In genomic region chr17:1399679-1400512, GRCh38 we compare ENCODE assay signal across 8 cellular contexts. TPM values are rescaled to one million over a fixed set of nuclear protein-coding genes. Genes with fewer than 3 reads are reported as not detected.
DNase-seq lines count a peak whose midpoint lies in the region; ATAC-seq, FAIRE-seq and TF ChIP-seq lines count a peak whose summit lies in the region.

YWHAE (minus strand) TSS chr17:1400222; CDS start chr17:1400110, 112 bp downstream.

- peaks cover 13% of the 10 kb centered on the region for H3K4me1 ChIP-seq in ACC112 (ENCODE audit: control insufficient read depth, insufficient read depth, low read length, unreplicated experiment)
- peaks cover 15% of the 10 kb centered on the region for H3K4me1 ChIP-seq in smooth muscle cell (ENCODE audit: low read depth)

- no peak for FAIRE-seq in bronchial epithelial cell (lab: Jason Lieb, UNC)

- H3K27ac ChIP-seq in ACC112 (ENCODE audit: low read depth, low read length): peak within 1 kb of the TSS; percentile 95
- peak within 1 kb of the TSS; percentile 99 for H3K27ac ChIP-seq in smooth muscle cell (ENCODE audit: low read depth)

- H3K36me3 ChIP-seq in ACC112 (ENCODE audit: insufficient read depth, low read length): peaks cover 5% of the 10 kb centered on the region; the same call in 1 of the 2 replicates
- no peaks in the 10 kb centered on the region for H3K36me3 ChIP-seq in bronchial epithelial cell (ENCODE audit: control insufficient read depth, insufficient read depth, low read length)
- no peaks in the 10 kb centered on the region for H3K36me3 ChIP-seq in smooth muscle cell (ENCODE audit: low read depth)

- WGBS in smooth muscle cell (ENCODE audit: low lambda C conversion rate): 1% methylated on average over 77 of the region's 82 CpGs

- peak within 1 kb of the TSS; percentile 8 for H2AFZ ChIP-seq in ACC112 (ENCODE audit: low read length, unreplicated experiment)
- H2AFZ ChIP-seq in smooth muscle cell (ENCODE audit: low read depth): peak within 1 kb of the TSS; percentile 71

- H3K9ac ChIP-seq in smooth muscle cell (ENCODE audit: low read depth): peak within 1 kb of the TSS; percentile 99

- no peak for TF ChIP-seq CTCF in WI38 (IDR thresholded peaks at IDR 0.05; ENCODE audit: low read depth, low read length)
- TF ChIP-seq CTCF in bronchial epithelial cell (IDR thresholded peaks at IDR 0.05; ENCODE audit: insufficient read depth, low read length, severe bottlenecking): no peak
- no peak for TF ChIP-seq CTCF in smooth muscle cell (IDR thresholded peaks at IDR 0.05; ENCODE audit: borderline replicate concordance, insufficient read depth, poor library complexity, severe bottlenecking)

- H3K4me3 ChIP-seq in ACC112 (ENCODE audit: low read depth, low read length): peak within 1 kb of the TSS; percentile 88
- peak within 1 kb of the TSS; percentile 98 for H3K4me3 ChIP-seq in WI38 (ENCODE audit: low read depth, low read length)
- H3K4me3 ChIP-seq in bronchial epithelial cell (ENCODE audit: low read depth, low read length): peak within 1 kb of the TSS; percentile 51
- peak within 1 kb of the TSS; percentile 98 for H3K4me3 ChIP-seq in smooth muscle cell

- DNase-seq in NCI-H2227 (lab: John Stamatoyannopoulos, UW; ENCODE audit: unreplicated experiment): peak; percentile 96
- peak; percentile 82 for DNase-seq in bronchial epithelial cell (ENCODE audit: low read depth)
- peak; percentile 98 for DNase-seq in iPS-NIHi11 (ENCODE audit: low spot score)
- peak; percentile 90 for DNase-seq in smooth muscle cell (lab: John Stamatoyannopoulos, UW; ENCODE audit: unreplicated experiment)

- H3F3A ChIP-seq in smooth muscle cell (ENCODE audit: low read depth): no peaks in the 10 kb centered on the region

- peaks cover 46% of the 10 kb centered on the region for H4K20me1 ChIP-seq in smooth muscle cell (ENCODE audit: low read depth)

- ATAC-seq in GM18873 (IDR thresholded peaks at IDR 0.05; ENCODE audit: low FRiP score, unreplicated experiment) (peak; percentile 82), HG03139 (IDR thresholded peaks at IDR 0.05; ENCODE audit: unreplicated experiment) (peak; percentile 88)

- H3K27me3 ChIP-seq in ACC112 (ENCODE audit: insufficient read depth, low read length) (no peaks in the 10 kb centered on the region), bronchial epithelial cell (ENCODE audit: control insufficient read depth, insufficient read depth, low read length) (no peaks in the 10 kb centered on the region), smooth muscle cell (ENCODE audit: low read depth) (no peaks in the 10 kb centered on the region)

- no peaks in the 10 kb centered on the region for H3K9me3 ChIP-seq in smooth muscle cell (replicated peaks; ENCODE audit: low read depth)

- H3K79me2 ChIP-seq in ACC112 (ENCODE audit: control insufficient read depth, insufficient read depth, low read length, unreplicated experiment) (peaks cover 51% of the 10 kb centered on the region), smooth muscle cell (ENCODE audit: low read depth) (peaks cover 51% of the 10 kb centered on the region)

- peak within 1 kb of the TSS; percentile 97 for H3K4me2 ChIP-seq in smooth muscle cell

RNA-seq across cellular contexts. Expression of gene YWHAE, which starts in this region (rescaled TPM):
- total RNA-seq in bronchial epithelial cell (307 and 366 TPM in 2 replicates), smooth muscle cell (586 and 662 TPM in 2 replicates)
- 383 and 429 TPM in 2 replicates for polyA plus RNA-seq in smooth muscle cell

Comparison
In these comparisons a context has a peak if more than half of its experiments do, and no peak if none do; other contexts are left out.
1. Peak in every context shown above with its lines: DNase-seq, ATAC-seq, H3K4me3 ChIP-seq and H3K27ac ChIP-seq.